Comparison of ENCODE assay signal across 11 cellular contexts in the genomic region with DNA sequence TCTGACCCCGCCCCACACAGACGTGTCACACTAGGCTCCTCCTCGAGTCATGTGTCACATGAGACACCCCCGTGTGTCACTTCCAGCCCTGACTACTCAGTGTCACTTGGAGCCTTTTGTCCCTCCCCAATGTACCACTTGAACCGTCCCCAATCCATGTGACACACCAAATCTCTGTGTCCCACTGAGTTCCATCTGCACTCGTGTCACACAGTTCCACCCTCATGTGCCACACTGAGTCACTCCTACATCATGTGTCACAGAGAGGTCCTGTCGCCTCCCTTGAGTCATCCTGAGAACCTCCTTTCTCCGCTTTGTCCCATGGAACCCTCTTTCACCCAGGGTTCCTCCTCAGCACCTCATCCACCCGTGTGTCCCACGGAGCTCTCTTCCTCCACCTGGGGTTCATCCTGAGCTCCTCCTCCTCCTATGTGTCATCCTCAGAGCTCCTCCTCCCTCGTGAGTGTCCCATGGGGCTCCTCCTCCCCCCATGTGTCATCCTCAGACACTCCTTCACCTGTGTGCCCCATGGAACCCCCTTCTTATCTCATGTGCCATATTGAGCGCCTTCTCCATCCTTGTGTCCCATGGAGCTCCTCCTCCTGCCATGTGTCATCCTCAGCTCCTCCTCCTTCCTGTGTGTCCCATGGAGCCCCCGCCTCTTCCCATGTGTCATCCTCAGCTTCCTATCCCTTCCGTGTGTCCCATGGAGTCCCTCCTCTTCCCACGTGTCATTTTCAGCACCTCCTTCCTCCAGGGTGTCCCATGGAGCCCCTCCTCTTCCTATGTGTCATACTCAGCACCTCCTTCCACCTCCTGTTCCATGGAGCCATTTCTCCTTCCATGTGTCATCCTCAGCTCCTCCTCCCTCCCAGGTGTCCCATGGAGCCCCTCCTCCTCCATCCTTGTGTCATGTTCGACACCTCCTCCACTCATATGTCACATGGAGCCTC. TPM values are rescaled to one million over a fixed set of nuclear protein-coding genes. Genes with fewer than 3 reads are reported as not detected.
DNase-seq lines count a peak whose midpoint lies in the region; ATAC-seq and TF ChIP-seq lines count a peak whose summit lies in the region.
"Had no signal": no experiment of that assay in that cellular context is flagged by ENCODE, and none has a peak within 500 bp of the region (broad histone marks: within the 10 kb centered on the region; RNA-seq: fewer than 3 reads in every experiment).

No MANE protein-coding gene starts in this region.

- no peak overlapping the region for H3K27ac ChIP-seq in upper lobe of right lung
- no peak overlapping the region for H3K27ac ChIP-seq in uterus

- H3K27ac Mint-ChIP-seq in activated naive CD4-positive, alpha-beta T cell treated with anti-CD3 and anti-CD28 coated beads, Interleukin-2, amount 50 U/mL, for 72 hours: peak overlapping the region in 1 of 2 donors; percentile 38
- H3K27ac Mint-ChIP-seq in activated naive CD4-positive, alpha-beta T cell treated with anti-CD3 and anti-CD28 coated beads, Interleukin-2, amount 10 ng/mL, durations not matched to agents 7 days and 5 days: no peak overlapping the region
- no peak overlapping the region for H3K27ac Mint-ChIP-seq in stimulated activated memory B cell treated with anti-CD40 and anti-IgM and Interleukin-4, amounts not matched to agents 10 μg/mL and 1 μg/mL and 100 μg/mL, for 72 hours
- H3K27ac Mint-ChIP-seq: CD4-positive, CD25-positive, alpha-beta regulatory T cell had no signal

- no peak overlapping the region for H3K4me3 ChIP-seq in fibroblast of pulmonary artery (replicated peaks; ENCODE audit: low read depth, low read length)
- H3K4me3 ChIP-seq in upper lobe of right lung: no peak overlapping the region
- H3K4me3 ChIP-seq in uterus: no peak overlapping the region

- H3K36me3 ChIP-seq in upper lobe of right lung (no peaks in the 10 kb centered on the region), uterus (no peaks in the 10 kb centered on the region)

- no peaks in the 10 kb centered on the region for H3K4me1 Mint-ChIP-seq in activated naive CD4-positive, alpha-beta T cell treated with anti-CD3 and anti-CD28 coated beads, Interleukin-2, amount 10 ng/mL, durations not matched to agents 7 days and 5 days
- no peaks in the 10 kb centered on the region for H3K4me1 Mint-ChIP-seq in stimulated activated memory B cell treated with anti-CD40 and anti-IgM and Interleukin-4, amounts not matched to agents 10 μg/mL and 1 μg/mL and 100 μg/mL, for 72 hours
- H3K4me1 Mint-ChIP-seq: CD4-positive, CD25-positive, alpha-beta regulatory T cell had no signal

- no peaks in the 10 kb centered on the region for H3K9me3 ChIP-seq in upper lobe of right lung
- H3K9me3 ChIP-seq in uterus: no peaks in the 10 kb centered on the region

- no peaks in the 10 kb centered on the region for H3K36me3 Mint-ChIP-seq in activated naive CD4-positive, alpha-beta T cell treated with anti-CD3 and anti-CD28 coated beads, Interleukin-2, amount 50 U/mL, for 72 hours
- H3K36me3 Mint-ChIP-seq in activated naive CD4-positive, alpha-beta T cell treated with anti-CD3 and anti-CD28 coated beads, Interleukin-2, amount 10 ng/mL, durations not matched to agents 7 days and 5 days: no peaks in the 10 kb centered on the region
- H3K36me3 Mint-ChIP-seq in stimulated activated memory B cell treated with anti-CD40 and anti-IgM and Interleukin-4, amounts not matched to agents 10 μg/mL and 1 μg/mL and 100 μg/mL, for 72 hours: no peaks in the 10 kb centered on the region
- H3K36me3 Mint-ChIP-seq: CD4-positive, CD25-positive, alpha-beta regulatory T cell had no signal

- no peaks in the 10 kb centered on the region for H3K27me3 ChIP-seq in upper lobe of right lung
- no peaks in the 10 kb centered on the region for H3K27me3 ChIP-seq in uterus

- H3K27me3 Mint-ChIP-seq in activated naive CD4-positive, alpha-beta T cell treated with anti-CD3 and anti-CD28 coated beads, Interleukin-2, amount 10 ng/mL, durations not matched to agents 7 days and 5 days: peaks cover 3% of the 10 kb centered on the region
- no peaks in the 10 kb centered on the region for H3K27me3 Mint-ChIP-seq in stimulated activated memory B cell treated with anti-CD40 and anti-IgM and Interleukin-4, amounts not matched to agents 10 μg/mL and 1 μg/mL and 100 μg/mL, for 72 hours
- H3K27me3 Mint-ChIP-seq: CD4-positive, CD25-positive, alpha-beta regulatory T cell had no signal

- H3K4me1 ChIP-seq in upper lobe of right lung (no peaks in the 10 kb centered on the region), uterus (no peaks in the 10 kb centered on the region)

- H3K4me3 Mint-ChIP-seq in activated naive CD4-positive, alpha-beta T cell treated with anti-CD3 and anti-CD28 coated beads, Interleukin-2, amount 10 ng/mL, durations not matched to agents 7 days and 5 days: no peak overlapping the region
- no peak overlapping the region for H3K4me3 Mint-ChIP-seq in stimulated activated memory B cell treated with anti-CD40 and anti-IgM and Interleukin-4, amounts not matched to agents 10 μg/mL and 1 μg/mL and 100 μg/mL, for 72 hours
- H3K4me3 Mint-ChIP-seq: CD4-positive, CD25-positive, alpha-beta regulatory T cell had no signal

- DNase-seq in activated naive CD4-positive, alpha-beta T cell treated with anti-CD3 and anti-CD28 coated beads, Interleukin-2, amount 50 U/mL, for 72 hours (ENCODE audit: low spot score in 2 of 2): peak in 1 of 2 donors; percentile 49
- DNase-seq in activated naive CD4-positive, alpha-beta T cell treated with anti-CD3 and anti-CD28 coated beads, Interleukin-2, amount 10 ng/mL, durations not matched to agents 7 days and 5 days: no peak
- DNase-seq in RKO (ENCODE audit: low spot score) (peak; percentile 47), fibroblast of pulmonary artery (ENCODE audit: low read depth) (peak; percentile 23), upper lobe of right lung (peak; percentile 35), uterus (no peak), NCI-H1105 treated with DMSO at 0.1 percent for 48 hours (lab: John Stamatoyannopoulos, UW) (no peak)
- DNase-seq: CD4-positive, CD25-positive, alpha-beta regulatory T cell; effector CD4-positive, alpha-beta T cell had no signal

- intact Hi-C loops in upper lobe of right lung (cut with DNase I) (no loop called here), uterus (cut with DNase I; ENCODE audit: low total_unique reads) (no loop called here)

- peak; percentile 65 to 66 for ATAC-seq in activated naive CD4-positive, alpha-beta T cell treated with anti-CD3 and anti-CD28 coated beads, Interleukin-2, amount 50 U/mL, for 72 hours
- ATAC-seq in upper lobe of right lung: no peak
- ATAC-seq in stimulated activated memory B cell treated with anti-CD40 and anti-IgM and Interleukin-4, amounts not matched to agents 10 μg/mL and 1 μg/mL and 100 μg/mL, for 72 hours: no peak

- peaks cover 0 to 11% of the 10 kb centered on the region in 2 donors for H3K9me3 Mint-ChIP-seq in activated naive CD4-positive, alpha-beta T cell treated with anti-CD3 and anti-CD28 coated beads, Interleukin-2, amount 50 U/mL, for 72 hours
- peaks cover 6% of the 10 kb centered on the region for H3K9me3 Mint-ChIP-seq in activated naive CD4-positive, alpha-beta T cell treated with anti-CD3 and anti-CD28 coated beads, Interleukin-2, amount 10 ng/mL, durations not matched to agents 7 days and 5 days
- H3K9me3 Mint-ChIP-seq in stimulated activated memory B cell treated with anti-CD40 and anti-IgM and Interleukin-4, amounts not matched to agents 10 μg/mL and 1 μg/mL and 100 μg/mL, for 72 hours: peaks cover 20% of the 10 kb centered on the region

- CTCF ChIA-PET in activated naive CD4-positive, alpha-beta T cell treated with anti-CD3 and anti-CD28 coated beads, Interleukin-2, amount 10 ng/mL, durations not matched to agents 7 days and 5 days (lab: Charles Lee): interaction anchor here (1.4 kb wide), 1 partner anchor 28 kb away, joined by 3 read pairs; no protein-coding TSS in a partner anchor

- no peak for TF ChIP-seq POLR2A in uterus (IDR thresholded peaks at IDR 0.05)

- TF ChIP-seq CTCF in fibroblast of pulmonary artery (IDR thresholded peaks at IDR 0.05; ENCODE audit: low read length, missing control alignments): no peak
- no peak for TF ChIP-seq CTCF in upper lobe of right lung (IDR thresholded peaks at IDR 0.05)
- TF ChIP-seq CTCF in uterus (IDR thresholded peaks at IDR 0.05): no peak

RNA-seq across cellular contexts. Expression of gene RTL1, which starts 32.0 kb away (rescaled TPM):
- not detected for total RNA-seq in activated naive CD4-positive, alpha-beta T cell treated with anti-CD3 and anti-CD28 coated beads, Interleukin-2, amount 50 U/mL, for 72 hours
- total RNA-seq in upper lobe of right lung: not detected
- under 1 TPM in 1 of 4 donors, not detected in 3; 0.21 TPM for total RNA-seq in uterus
- total RNA-seq: CD4-positive, CD25-positive, alpha-beta regulatory T cell; omental fat pad had no signal

RNA-seq across cellular contexts. Expression of gene MEG3, which starts 45.6 kb away (rescaled TPM):
- not detected for total RNA-seq in activated naive CD4-positive, alpha-beta T cell treated with anti-CD3 and anti-CD28 coated beads, Interleukin-2, amount 50 U/mL, for 72 hours
- total RNA-seq in upper lobe of right lung: 15.6 TPM
- 100 to 1,000 TPM in 2 of 4 donors, 10 to 100 TPM in 2; 34.1 to 265 (median 119) TPM for total RNA-seq in uterus

Comparison
In these comparisons a context has a peak if more than half of its experiments do, and no peak if none do; other contexts are left out.
1. ATAC-seq: peak in activated naive CD4-positive, alpha-beta T cell treated with anti-CD3 and anti-CD28 coated beads, Interleukin-2, amount 50 U/mL, for 72 hours (2 of 2); none in upper lobe of right lung (single experiment) and stimulated activated memory B cell treated with anti-CD40 and anti-IgM and Interleukin-4, amounts not matched to agents 10 μg/mL and 1 μg/mL and 100 μg/mL, for 72 hours (single experiment).
2. DNase-seq: peak in RKO (single experiment), fibroblast of pulmonary artery (single experiment) and upper lobe of right lung (single experiment); none in activated naive CD4-positive, alpha-beta T cell treated with anti-CD3 and anti-CD28 coated beads, Interleukin-2, amount 10 ng/mL, durations not matched to agents 7 days and 5 days (single experiment), uterus (0 of 2) and NCI-H1105 treated with DMSO at 0.1 percent for 48 hours (single experiment).
3. RNA of gene MEG3, which starts 45.6 kb away (total RNA-seq): 34.1 to 265 TPM in uterus and 15.6 TPM in upper lobe of right lung (single experiment); not detected in activated naive CD4-positive, alpha-beta T cell treated with anti-CD3 and anti-CD28 coated beads, Interleukin-2, amount 50 U/mL, for 72 hours; every median in the first group is over 10 times any median in the second.